In the genomic region with DNA sequence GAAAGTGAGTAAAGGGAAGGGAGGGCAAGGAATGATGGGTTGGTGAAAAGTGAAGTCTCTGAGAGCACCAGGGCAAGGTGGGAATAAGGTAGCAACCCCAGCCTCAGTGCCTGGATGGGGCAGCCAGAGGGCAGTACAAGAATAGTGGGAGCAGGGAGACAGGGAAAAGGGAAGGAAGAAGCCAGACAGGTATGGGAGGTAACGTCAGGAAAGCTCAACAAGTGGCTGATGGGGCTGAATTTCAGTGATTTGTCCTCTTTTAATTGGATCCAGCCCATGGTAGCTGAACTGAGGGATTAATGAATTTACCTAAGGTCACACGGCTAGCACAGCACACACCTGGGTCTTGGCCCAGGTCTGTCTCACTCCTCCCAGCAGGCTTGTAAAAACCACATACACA, we compare ENCODE assay signal across 20 cellular contexts. TPM values are rescaled to one million over a fixed set of nuclear protein-coding genes. Genes with fewer than 3 reads are reported as not detected.
DNase-seq lines count a peak whose midpoint lies in the region; ATAC-seq, FAIRE-seq and TF ChIP-seq lines count a peak whose summit lies in the region.
"Had no signal": no experiment of that assay in that cellular context is flagged by ENCODE, and none has a peak within 500 bp of the region (broad histone marks: within the 10 kb centered on the region; RNA-seq: fewer than 3 reads in every experiment).

No MANE protein-coding gene starts in this region.

- TF ChIP-seq RAD21 in H1 (IDR thresholded peaks at IDR 0.05 in 1 of 2, conservative IDR thresholded peaks at IDR 0.05 in 1 of 2; ENCODE audit: low read depth in 2 of 2, low read length in 2 of 2) (peak; percentile 86), liver (IDR thresholded peaks at IDR 0.05) (peak; percentile 68 to 82)

- H3K9ac ChIP-seq in H1 (replicated peaks in 1 of 4; ENCODE audit: extremely low read depth in 1 of 4, low read depth in 3 of 4, low read length in 3 of 4) (no peak overlapping the region), liver (ENCODE audit: low read depth in 1 of 2, low read length in 2 of 2) (no peak overlapping the region)

- H3K4me1 ChIP-seq in H1 (replicated peaks in 1 of 4; ENCODE audit: control insufficient read depth in 3 of 4, insufficient read depth in 4 of 4, low read length in 3 of 4) = peaks cover 0 to 9% (median 7%) of the 10 kb centered on the region in 4 experiments; a peak in 4 of 7 replicates
- peaks cover 0 to 5% (median 0%) of the 10 kb centered on the region in 4 donors for H3K4me1 ChIP-seq in liver (ENCODE audit: control insufficient read depth in 4 of 4, insufficient read depth in 4 of 4, low read length in 3 of 4)
- H3K4me1 ChIP-seq in left lung = no peaks in the 10 kb centered on the region
- H3K4me1 ChIP-seq: prostate gland had no signal

- no peak overlapping the region for H3K4ac ChIP-seq in H1 (replicated peaks; ENCODE audit: insufficient read length, low read depth, low read length)

- H3K23ac ChIP-seq in H1 (ENCODE audit: insufficient read length) = no peak overlapping the region

- H3K79me2 ChIP-seq in H1 (ENCODE audit: control insufficient read depth in 1 of 2, insufficient read depth in 2 of 2, low read length in 2 of 2) = no peaks in the 10 kb centered on the region

- H2BK120ac ChIP-seq in H1 (replicated peaks; ENCODE audit: low read depth, low read length) = no peak overlapping the region

- H3K4me2 ChIP-seq in H1 (ENCODE audit: insufficient read depth in 1 of 2, low read depth in 2 of 2, low read length in 2 of 2) = no peak overlapping the region

- no peak overlapping the region for H3K27ac ChIP-seq in H1 (ENCODE audit: low read depth, low read length)
- no peak overlapping the region for H3K27ac ChIP-seq in liver (ENCODE audit: low read depth in 1 of 2, low read length in 2 of 2)
- H3K27ac ChIP-seq in left lung = no peak overlapping the region
- H3K27ac ChIP-seq: prostate gland had no signal

- no peaks in the 10 kb centered on the region; the same call in 1 of the 2 replicates for H3K79me1 ChIP-seq in H1 (ENCODE audit: low read depth, low read length)

- H3K56ac ChIP-seq in H1 (replicated peaks; ENCODE audit: insufficient read length, low read depth, low read length) = no peak overlapping the region

- intact Hi-C loops in left lung (cut with DNase I) = no loop called here

- no peak for TF ChIP-seq POLR2A in H1 (IDR thresholded peaks at IDR 0.05; ENCODE audit: control extremely low read depth in 1 of 2, low read depth in 2 of 2, low read length in 2 of 2)

- no peaks in the 10 kb centered on the region for H3K9me3 ChIP-seq in H1 (ENCODE audit: insufficient read depth in 2 of 2, low read depth in 1 of 2, low read length in 1 of 2)
- H3K9me3 ChIP-seq in liver (ENCODE audit: control insufficient read depth in 4 of 4, low read length in 3 of 4) = no peaks in the 10 kb centered on the region
- H3K9me3 ChIP-seq in left lung = no peaks in the 10 kb centered on the region
- H3K9me3 ChIP-seq: prostate gland had no signal

- peak overlapping the region; percentile 51; the same call in 1 of the 2 replicates for H2BK12ac ChIP-seq in H1 (ENCODE audit: low read depth, low read length)

- H2BK15ac ChIP-seq in H1 (ENCODE audit: low read length) = no peak overlapping the region

- H3K18ac ChIP-seq in H1 (ENCODE audit: extremely low read depth, low read length) = 0 out of 2 replicates have a peak overlapping the region, but pooled peaks have one; percentile 9

- no peak overlapping the region for H2AFZ ChIP-seq in H1 (ENCODE audit: low read length)

- no peak overlapping the region for H4K5ac ChIP-seq in H1 (ENCODE audit: insufficient read length, low read depth, low read length)

- H3K14ac ChIP-seq in H1 (ENCODE audit: insufficient read length) = no peak overlapping the region

- no peak overlapping the region for H2AK5ac ChIP-seq in H1 (ENCODE audit: low read depth, low read length)

- no peak overlapping the region for H4K91ac ChIP-seq in H1 (replicated peaks; ENCODE audit: insufficient read length, low read length)

- no peak overlapping the region for H4K8ac ChIP-seq in H1 (ENCODE audit: extremely low read depth, insufficient read depth, low read length)

- WGBS in H1 (ENCODE audit: extremely low coverage in 1 of 2, insufficient coverage in 1 of 2, insufficient read length in 1 of 2, insufficient replicate concordance in 2 of 2, low coverage in 1 of 2, low lambda C conversion rate in 2 of 2, missing lambda C conversion rate in 1 of 2), 2 experiments = 80% methylated on average over 2 of the region's 2 CpGs; no CpG with 5 or more reads in 1 of the 2 experiments
- WGBS in liver = 87% methylated on average over 2 of the region's 2 CpGs

- peak; percentile 63 for FAIRE-seq in H1 (lab: Jason Lieb, UNC)
- FAIRE-seq: GM18507, small intestine had no signal

- no peak overlapping the region for H2BK5ac ChIP-seq in H1 (ENCODE audit: low read depth, low read length)

- ATAC-seq in stimulated activated naive CD8-positive, alpha-beta T cell treated with anti-CD3 and anti-CD28 coated beads, Interleukin-15, Interleukin-2, amounts not matched to agents 100 U/mL and 50 U/mL, for 24 hours = no peak
- ATAC-seq in left lung = no peak
- ATAC-seq: Right ventricle myocardium inferior; stimulated activated naive CD8-positive, alpha-beta T cell treated with anti-CD3 and anti-CD28 coated beads, Interleukin-15, amount 100 ng/mL, for 72 hours had no signal

- DNase-seq in H7 (peak; percentile 71), NCI-H69 (lab: John Stamatoyannopoulos, UW) (peak; percentile 16), H1 (ENCODE audit: low read depth in 1 of 2, low spot score in 2 of 2) (peak in 1 of 2 experiments; percentile 57), NOMO-1 (lab: John Stamatoyannopoulos, UW; ENCODE audit: unreplicated experiment in 2 of 2) (no peak), glomerular visceral epithelial cell (ENCODE audit: extremely low spot score) (no peak), left lung (no peak)
- DNase-seq in stimulated activated naive CD8-positive, alpha-beta T cell treated with anti-CD3 and anti-CD28 coated beads, Interleukin-15, Interleukin-2, amounts not matched to agents 100 U/mL and 50 U/mL, for 24 hours = no peak
- DNase-seq: activated CD4-positive, alpha-beta T cell treated with anti-CD3 and anti-CD28 coated beads, Interleukin-2, amount 10 ng/mL, durations not matched to agents 7 days and 5 days; activated naive CD4-positive, alpha-beta T cell; amygdala; effector memory CD4-positive, alpha-beta T cell; NCI-H1694; small intestine; stimulated activated CD4-positive, alpha-beta T cell treated with anti-CD3 and anti-CD28 coated beads, Interleukin-2, amount 100 ng/mL, for 48 hours; stimulated activated naive CD8-positive, alpha-beta T cell treated with anti-CD3 and anti-CD28 coated beads, Interleukin-15, amount 100 ng/mL, for 72 hours; trophoblast cell had no signal

- POLR2A ChIA-PET in H1 (lab: Charles Lee; ENCODE audit: partially characterized antibody) = interaction anchor here (2.2 kb wide), 1 partner anchor 13 kb away, joined by 15 read pairs; a partner anchor contains a TSS

- no peak overlapping the region for H3K4me3 ChIP-seq in H7 (ENCODE audit: insufficient read depth, low read depth, low read length)
- no peak overlapping the region for H3K4me3 ChIP-seq in H1 (ENCODE audit: extremely low read depth in 1 of 4, insufficient read depth in 2 of 4, low read depth in 3 of 4, low read length in 4 of 4)
- H3K4me3 ChIP-seq in liver (ENCODE audit: low read depth in 1 of 3, low read length in 3 of 3) = no peak overlapping the region
- no peak overlapping the region for H3K4me3 ChIP-seq in left lung
- H3K4me3 ChIP-seq: prostate gland had no signal

- H4K20me1 ChIP-seq in H1 (replicated peaks in 1 of 2; ENCODE audit: control insufficient read depth in 1 of 2, insufficient read depth in 2 of 2, low read length in 2 of 2) = no peaks in the 10 kb centered on the region

- H3K27me3 ChIP-seq in H7 (ENCODE audit: control insufficient read depth, insufficient read depth, low read length) (no peaks in the 10 kb centered on the region), H1 (replicated peaks in 1 of 4; ENCODE audit: control insufficient read depth in 3 of 4, extremely low read depth in 1 of 4, insufficient read depth in 3 of 4, low read length in 3 of 4) (no peaks in the 10 kb centered on the region), liver (ENCODE audit: control insufficient read depth in 4 of 4, insufficient read depth in 4 of 4, low read length in 3 of 4) (no peaks in the 10 kb centered on the region), left lung (no peaks in the 10 kb centered on the region)

- no peak for TF ChIP-seq EP300 in H1 (IDR thresholded peaks at IDR 0.05; ENCODE audit: borderline replicate concordance in 1 of 2, low read depth in 2 of 2, low read length in 2 of 2)

- CTCF ChIA-PET in H1 (lab: Charles Lee; ENCODE audit: partially characterized antibody) = interaction anchor here (0.6 to 5.5 kb wide), 32 partner anchors 9 to 618 kb away, joined by 3 to 44 read pairs (median 4); a partner anchor contains a TSS

- no peaks in the 10 kb centered on the region for H3K36me3 ChIP-seq in H7 (replicated peaks; ENCODE audit: control insufficient read depth, insufficient read depth, low read length)
- no peaks in the 10 kb centered on the region for H3K36me3 ChIP-seq in H1 (ENCODE audit: control insufficient read depth in 2 of 4, insufficient read depth in 4 of 4, low read length in 3 of 4)
- no peaks in the 10 kb centered on the region for H3K36me3 ChIP-seq in liver (ENCODE audit: control insufficient read depth in 4 of 4, insufficient read depth in 3 of 4, low read depth in 1 of 4, low read length in 3 of 4)
- H3K36me3 ChIP-seq in left lung = no peaks in the 10 kb centered on the region
- H3K36me3 ChIP-seq: prostate gland had no signal

- no peaks in the 10 kb centered on the region; the same call in 1 of the 2 replicates for H3K23me2 ChIP-seq in H1 (ENCODE audit: low read depth, low read length)

- peak overlapping the region; percentile 55; the same call in 1 of the 2 replicates for H2BK20ac ChIP-seq in H1 (ENCODE audit: low read length)

- peak; percentile 62 to 85 (median 84) for TF ChIP-seq CTCF in H1 (IDR thresholded peaks at IDR 0.05; ENCODE audit: control extremely low read depth in 1 of 3, insufficient read depth in 1 of 3, low read depth in 1 of 3, low read length in 3 of 3)
- peak; percentile 11 for TF ChIP-seq CTCF in liver (IDR thresholded peaks at IDR 0.05; ENCODE audit: low read depth, low read length, missing input control)
- no peak for TF ChIP-seq CTCF in left lung (IDR thresholded peaks at IDR 0.05)

RNA-seq across cellular contexts. Expression of a gene that starts 12.6 kb away (rescaled TPM):
- 6.3 and 7.7 TPM in 2 replicates for total RNA-seq in H7 (2014; rRNA removed; shearing (Covaris generic))
- total RNA-seq in H1 (2021; fragmentation: NEBNext Ultra II Directional; extraction: Animal tissue kit (Norgen Biotek cat#: 25700)) = 6.5 and 6.9 TPM in 2 replicates
- polyA plus RNA-seq in H1 (2011; rRNA removed) = 12.7 and 15.7 TPM in 2 replicates
- polyA plus RNA-seq in H1 (2011; cell fraction: cytosol; rRNA removed) = 11.1 TPM
- 48.2 TPM for polyA plus RNA-seq in H1 (2011; cell fraction: nucleus; rRNA removed)
- 3.4 to 4.6 TPM (median 4.3 TPM) in 4 replicates for polyA plus RNA-seq in H1 (2012, experiment 1 of 2)
- 0.09 TPM for polyA plus RNA-seq in H1 (2012, experiment 2 of 2)
- polyA plus RNA-seq in H1 (2013, experiment 1 of 2) = 3.1 TPM
- 3.4 TPM for polyA plus RNA-seq in H1 (2013, experiment 2 of 2)
- polyA minus RNA-seq in H1 (2011; rRNA and poly(A)+ RNA removed) = 52.5 and 85.4 TPM in 2 replicates
- polyA minus RNA-seq in H1 (2011; cell fraction: cytosol; rRNA and poly(A)+ RNA removed) = 34.4 TPM
- polyA minus RNA-seq in H1 (2011; cell fraction: nucleus; rRNA and poly(A)+ RNA removed) = 90.0 TPM
- 10 to 100 TPM; 26.5 to 89.4 TPM for total RNA-seq in liver
- 10 to 100 TPM in 1 of 2 donors, 1 to 10 TPM in 1; 9.6 to 38.1 TPM for polyA plus RNA-seq in liver
- 10 to 100 TPM; 18.0 to 28.4 TPM for total RNA-seq in left lung

Comparison
In these comparisons a context has a peak if more than half of its experiments do, and no peak if none do; other contexts are left out.
1. DNase-seq: peak in H7 (single experiment) and NCI-H69 (single experiment); none in NOMO-1 (0 of 2), glomerular visceral epithelial cell (single experiment), stimulated activated naive CD8-positive, alpha-beta T cell treated with anti-CD3 and anti-CD28 coated beads, Interleukin-15, Interleukin-2, amounts not matched to agents 100 U/mL and 50 U/mL, for 24 hours (single experiment) and left lung (0 of 2).
2. CTCF ChIP-seq: peak in H1 (3 of 3) and liver (single experiment); none in left lung (0 of 2).